20 cellular contexts compared by ENCODE assay signal in genomic region chr1:235652364-235652763, GRCh38. TPM values are rescaled to one million over a fixed set of nuclear protein-coding genes. Genes with fewer than 3 reads are reported as not detected.
DNase-seq lines count a peak whose midpoint lies in the region; TF ChIP-seq lines count a peak whose summit lies in the region.
"Had no signal": no experiment of that assay in that cellular context is flagged by ENCODE, and none has a peak within 500 bp of the region (broad histone marks: within the 10 kb centered on the region; RNA-seq: fewer than 3 reads in every experiment).

No MANE protein-coding gene starts in this region.

- H3K9me3 ChIP-seq in esophagus muscularis mucosa (peaks cover 0 to 11% (median 0%) of the 10 kb centered on the region in 4 donors), right atrium auricular region (peaks cover 0 to 7% of the 10 kb centered on the region in 2 donors), H9 (ENCODE audit: control insufficient read depth, low read depth, low read length) (no peaks in the 10 kb centered on the region)
- H3K9me3 ChIP-seq: BE2C had no signal

- H3K14ac ChIP-seq in H9 (ENCODE audit: insufficient read depth, low read length) = no peak overlapping the region

- H3K27ac Mint-ChIP-seq in osteocyte (ENCODE audit: unreplicated experiment) = no peak overlapping the region
- no peak overlapping the region for H3K27ac Mint-ChIP-seq in H9
- H3K27ac Mint-ChIP-seq: CD14-positive monocyte; CD4-positive, alpha-beta T cell had no signal

- no peak for TF ChIP-seq EP300 in esophagus muscularis mucosa (IDR thresholded peaks at IDR 0.05)

- H3K9ac ChIP-seq in H9 (ENCODE audit: extremely low read depth, insufficient read length, low read length) = no peak overlapping the region
- H3K9ac ChIP-seq: BLaER1 treated with 17β-estradiol and CSF1 and Interleukin-3, amounts not matched to agents 10 nM and 100 nM; GM23248 had no signal

- peaks cover 20% of the 10 kb centered on the region for H3K23me2 ChIP-seq in H9 (ENCODE audit: insufficient read length, low read depth, low read length, poor library complexity, severe bottlenecking)

- H3T11ph ChIP-seq in H9 (ENCODE audit: low read length) = no peak overlapping the region

- peaks cover 16% of the 10 kb centered on the region for H3K4me1 Mint-ChIP-seq in osteocyte (ENCODE audit: unreplicated experiment)
- peaks cover 27 to 29% of the 10 kb centered on the region in 2 experiments for H3K4me1 Mint-ChIP-seq in H9

- H3K27ac ChIP-seq in esophagus muscularis mucosa (replicated peaks in 1 of 4) (no peak overlapping the region), right atrium auricular region (no peak overlapping the region), H9 (ENCODE audit: insufficient read length, low read depth, low read length) (no peak overlapping the region)
- H3K27ac ChIP-seq: 22Rv1; BLaER1 treated with 17β-estradiol and CSF1 and Interleukin-3, amounts not matched to agents 10 nM and 100 nM; GM23248 had no signal

- no peak overlapping the region for H4K5ac ChIP-seq in H9 (ENCODE audit: insufficient read length, low read depth, low read length)

- TF ChIP-seq POLR2A in esophagus muscularis mucosa (IDR thresholded peaks at IDR 0.05; ENCODE audit: low read depth) = no peak

- H3K36me3 Mint-ChIP-seq in osteocyte (ENCODE audit: unreplicated experiment) = peaks cover 2% of the 10 kb centered on the region
- H3K36me3 Mint-ChIP-seq in H9 (ENCODE audit: insufficient read depth in 1 of 3, low read depth in 3 of 3) = peaks cover 0 to 2% (median 0%) of the 10 kb centered on the region in 3 experiments; a peak in 2 of 7 replicates

- intact Hi-C loops in esophagus muscularis mucosa (cut with DNase I) = no loop called here

- peaks cover 23 to 33% (median 30%) of the 10 kb centered on the region in 4 donors for H3K4me1 ChIP-seq in esophagus muscularis mucosa
- peaks cover 0 to 25% of the 10 kb centered on the region in 2 donors for H3K4me1 ChIP-seq in right atrium auricular region
- H3K4me1 ChIP-seq in H9 (ENCODE audit: insufficient read depth, low read length) = peaks cover 1% of the 10 kb centered on the region; the same call in 1 of the 2 replicates

- H3K9me3 Mint-ChIP-seq in osteocyte (ENCODE audit: unreplicated experiment) (no peaks in the 10 kb centered on the region), H9 (no peaks in the 10 kb centered on the region; a peak in 1 of 5 replicates)

- H3K23ac ChIP-seq in H9 (ENCODE audit: insufficient read length, low read depth, low read length) = no peak overlapping the region

- no peak overlapping the region for H3K4ac ChIP-seq in H9 (ENCODE audit: low read depth, low read length)

- H3K79me2 ChIP-seq in H9 (ENCODE audit: insufficient read depth, low read length) = peaks cover 1% of the 10 kb centered on the region; the same call in 1 of the 2 replicates

- H3K79me1 ChIP-seq in H9 (ENCODE audit: insufficient read depth, low read depth, low read length, poor library complexity, severe bottlenecking) = no peaks in the 10 kb centered on the region

- peaks cover 4 to 81% (median 32%) of the 10 kb centered on the region in 4 donors for H3K27me3 ChIP-seq in esophagus muscularis mucosa
- H3K27me3 ChIP-seq in right atrium auricular region = peaks cover 25 to 26% of the 10 kb centered on the region in 2 donors
- no peaks in the 10 kb centered on the region for H3K27me3 ChIP-seq in H9 (ENCODE audit: insufficient read depth, low read length)
- H3K27me3 ChIP-seq: BE2C had no signal

- H2AFZ ChIP-seq in H9 (ENCODE audit: low read length) = no peak overlapping the region
- H2AFZ ChIP-seq: GM23248 had no signal

- no peak overlapping the region for H2BK120ac ChIP-seq in H9 (ENCODE audit: low read depth, low read length, poor library complexity, severe bottlenecking)

- no peak overlapping the region for H2AK5ac ChIP-seq in H9 (ENCODE audit: insufficient read length, low read length)

- no peak overlapping the region for H3K4me2 ChIP-seq in H9 (ENCODE audit: insufficient read depth, insufficient read length, low read length)
- H3K4me2 ChIP-seq: BLaER1 treated with 17β-estradiol and CSF1 and Interleukin-3, amounts not matched to agents 10 nM and 100 nM had no signal

- H3K4me3 ChIP-seq in esophagus muscularis mucosa (no peak overlapping the region), right atrium auricular region (no peak overlapping the region)
- H3K4me3 ChIP-seq: BLaER1 treated with 17β-estradiol and CSF1 and Interleukin-3, amounts not matched to agents 10 nM and 100 nM; GM12878; GM23248 had no signal

- TF ChIP-seq CTCF in esophagus muscularis mucosa (IDR thresholded peaks at IDR 0.05) (no peak), osteocyte (IDR thresholded peaks at IDR 0.05) (no peak), right atrium auricular region (IDR thresholded peaks at IDR 0.05) (no peak), H9 (conservative IDR thresholded peaks at IDR 0.05) (no peak)

- H4K8ac ChIP-seq in H9 (replicated peaks; ENCODE audit: insufficient read length, low read depth, low read length) = no peak overlapping the region

- peaks cover 46% of the 10 kb centered on the region for H3K27me3 Mint-ChIP-seq in osteocyte (ENCODE audit: unreplicated experiment)
- peaks cover 30% of the 10 kb centered on the region for H3K27me3 Mint-ChIP-seq in H9 (ENCODE audit: low read depth)

- no peak overlapping the region for H3K4me3 Mint-ChIP-seq in osteocyte (ENCODE audit: unreplicated experiment)
- no peak overlapping the region for H3K4me3 Mint-ChIP-seq in H9

- H3K36me3 ChIP-seq in esophagus muscularis mucosa (no peaks in the 10 kb centered on the region), right atrium auricular region (no peaks in the 10 kb centered on the region)
- H3K36me3 ChIP-seq: BE2C; BLaER1 treated with 17β-estradiol and CSF1 and Interleukin-3, amounts not matched to agents 10 nM and 100 nM had no signal

- peak; percentile 30 for DNase-seq in activated CD8-positive, alpha-beta memory T cell treated with anti-CD3 and anti-CD28 coated beads for 24 hours
- no peak for DNase-seq in activated CD8-positive, alpha-beta memory T cell treated with anti-CD3 and anti-CD28 coated beads, Interleukin-2, amount 50 U/mL, for 48 hours
- DNase-seq in esophagus muscularis mucosa (ENCODE audit: extremely low spot score) (peak; percentile 29), osteocyte (ENCODE audit: extremely low spot score, unreplicated experiment) (peak; percentile 36), right atrium auricular region (ENCODE audit: low spot score) (no peak), H9 (no peak)
- DNase-seq: AML-193; BE2C; CD4-positive, alpha-beta T cell; CD8-positive, alpha-beta memory T cell; DMS 273 treated with DMSO at 0.1 percent for 48 hours; DMS79; EL; GDM1; GM23248; H7 had no signal

- H3K56ac ChIP-seq in H9 (ENCODE audit: insufficient read length, low read depth, low read length) = no peak overlapping the region

- H2BK5ac ChIP-seq in H9 (ENCODE audit: insufficient read length, low read length) = no peak overlapping the region

- H2BK20ac ChIP-seq in H9 (ENCODE audit: low read depth, low read length, poor library complexity, severe bottlenecking) = no peak overlapping the region

- H2BK12ac ChIP-seq in H9 (ENCODE audit: insufficient read length, low read depth, low read length) = no peak overlapping the region

- no peak overlapping the region for H2BK15ac ChIP-seq in H9 (ENCODE audit: low read depth, low read length)

- H4K91ac ChIP-seq in H9 (ENCODE audit: insufficient read length, low read depth, low read length) = no peak overlapping the region

- WGBS in esophagus muscularis mucosa = 90% methylated on average over 11 of the region's 11 CpGs
- no CpG with 5 or more reads among the region's 11 CpGs for WGBS in H9 (ENCODE audit: extremely low coverage, insufficient read length, low lambda C conversion rate)

- no peaks in the 10 kb centered on the region for H4K20me1 ChIP-seq in H9 (ENCODE audit: control insufficient read depth, insufficient read depth, insufficient read length)

- H3K18ac ChIP-seq in H9 (ENCODE audit: insufficient read length, low read depth, low read length) = no peak overlapping the region

RNA-seq across cellular contexts. Expression of gene GNG4, which starts 2.8 kb away (rescaled TPM):
- total RNA-seq in esophagus muscularis mucosa (1 to 10 TPM in 1 of 4 donors, under 1 TPM in 3; 0.42 to 1.5 (median 0.76) TPM), osteocyte (0.34 and 0.83 TPM in 2 replicates), right atrium auricular region (not detected), H9 (2021) (32.2 and 34.4 TPM in 2 replicates)
- total RNA-seq: CD4-positive, alpha-beta T cell; GM12878 had no signal

Comparison
In these comparisons a context has a peak if more than half of its experiments do, and no peak if none do; other contexts are left out.
1. DNase-seq: peak in activated CD8-positive, alpha-beta memory T cell treated with anti-CD3 and anti-CD28 coated beads for 24 hours (single experiment), esophagus muscularis mucosa (single experiment) and osteocyte (single experiment); none in activated CD8-positive, alpha-beta memory T cell treated with anti-CD3 and anti-CD28 coated beads, Interleukin-2, amount 50 U/mL, for 48 hours (single experiment), right atrium auricular region (single experiment) and H9 (single experiment).
2. RNA of gene GNG4, which starts 2.8 kb away (total RNA-seq): 32.2 to 34.4 TPM in H9; 0.34 to 0.83 TPM in osteocyte, 0.42 to 1.5 TPM in esophagus muscularis mucosa and not detected in right atrium auricular region; every median in the first group is over 10 times any median in the second.